22 cellular contexts compared by ENCODE assay signal in the genomic region with DNA sequence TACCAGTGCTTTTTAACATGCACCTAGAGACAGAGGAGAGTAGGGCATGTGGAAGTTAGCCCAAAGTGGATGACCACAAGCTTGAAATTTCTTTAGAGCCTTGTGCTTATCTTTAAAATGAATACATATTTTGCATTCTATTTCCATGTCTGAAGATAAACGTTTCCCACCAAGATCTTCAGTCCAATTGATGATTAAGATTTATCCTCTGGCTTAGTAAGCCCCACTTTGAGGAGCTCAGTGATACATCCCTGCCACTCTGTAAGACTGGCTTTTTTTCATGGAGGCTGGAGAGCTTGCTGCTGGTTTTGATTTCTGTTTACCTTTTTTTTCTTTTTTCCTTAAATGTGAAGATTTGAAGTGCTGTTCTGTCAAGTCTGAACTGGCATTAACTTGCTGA. TPM values are rescaled to one million over a fixed set of nuclear protein-coding genes. Genes with fewer than 3 reads are reported as not detected.
DNase-seq lines count a peak whose midpoint lies in the region; ATAC-seq and TF ChIP-seq lines count a peak whose summit lies in the region.
"Had no signal": no experiment of that assay in that cellular context is flagged by ENCODE, and none has a peak within 500 bp of the region (broad histone marks: within the 10 kb centered on the region; RNA-seq: fewer than 3 reads in every experiment).

No MANE protein-coding gene starts in this region.

- H3K79me2 ChIP-seq in fibroblast of lung (ENCODE audit: control insufficient read depth, insufficient read depth, low read length) = no peaks in the 10 kb centered on the region

- peak overlapping the region in 1 of 4 donors; percentile 19 for H3K4me3 ChIP-seq in adrenal gland
- no peak overlapping the region for H3K4me3 ChIP-seq in fibroblast of lung (replicated peaks in 1 of 4; ENCODE audit: control extremely low read depth in 1 of 4, insufficient read depth in 1 of 4, low read depth in 3 of 4, low read length in 4 of 4)
- no peak overlapping the region for H3K4me3 ChIP-seq in ovary
- no peak overlapping the region for H3K4me3 ChIP-seq in transverse colon
- no peak overlapping the region for H3K4me3 ChIP-seq in SJCRH30
- H3K4me3 ChIP-seq: lung had no signal

- H3K9me3 ChIP-seq in adrenal gland (replicated peaks in 1 of 3) = no peaks in the 10 kb centered on the region
- no peaks in the 10 kb centered on the region for H3K9me3 ChIP-seq in fibroblast of lung (ENCODE audit: control insufficient read depth, insufficient read depth, low read depth, low read length)
- no peaks in the 10 kb centered on the region for H3K9me3 ChIP-seq in ovary
- no peaks in the 10 kb centered on the region for H3K9me3 ChIP-seq in transverse colon
- H3K9me3 ChIP-seq in SJCRH30 (replicated peaks) = no peaks in the 10 kb centered on the region
- H3K9me3 ChIP-seq: BE2C had no signal

- no peak for TF ChIP-seq EP300 in ovary (IDR thresholded peaks at IDR 0.05)
- TF ChIP-seq EP300 in transverse colon (IDR thresholded peaks at IDR 0.05; ENCODE audit: low read depth) = no peak

- H3K36me3 ChIP-seq in adrenal gland (replicated peaks in 1 of 2) = peaks cover 0 to 42% of the 10 kb centered on the region in 2 donors
- peaks cover 6% of the 10 kb centered on the region for H3K36me3 ChIP-seq in fibroblast of lung (ENCODE audit: control insufficient read depth, insufficient read depth, low read length)
- no peaks in the 10 kb centered on the region for H3K36me3 ChIP-seq in ovary
- peaks cover 0 to 34% (median 17%) of the 10 kb centered on the region in 4 donors for H3K36me3 ChIP-seq in transverse colon
- H3K36me3 ChIP-seq in SJCRH30 = peaks cover 9% of the 10 kb centered on the region
- H3K36me3 ChIP-seq: BE2C had no signal

- H3K4me1 ChIP-seq in adrenal gland (replicated peaks in 1 of 2) (peaks cover 13 to 22% of the 10 kb centered on the region in 2 donors), fibroblast of lung (ENCODE audit: control insufficient read depth, extremely low read depth, insufficient read depth, low read length) (peaks cover 6% of the 10 kb centered on the region), ovary (ENCODE audit: insufficient read depth) (peaks cover 13% of the 10 kb centered on the region), transverse colon (peaks cover 0 to 5% (median 0%) of the 10 kb centered on the region in 4 donors), SJCRH30 (peaks cover 4% of the 10 kb centered on the region)
- H3K4me1 ChIP-seq: BE2C had no signal

- H3K27ac ChIP-seq in adrenal gland = peak overlapping the region; percentile 58 to 83 (median 81)
- H3K27ac ChIP-seq in fibroblast of lung (ENCODE audit: insufficient read depth, low read length) = no peak overlapping the region
- H3K27ac ChIP-seq in ovary = peak overlapping the region; percentile 26 to 62
- peak overlapping the region; percentile 48 to 74 (median 62) for H3K27ac ChIP-seq in transverse colon
- no peak overlapping the region for H3K27ac ChIP-seq in SJCRH30

- DNase-seq in adrenal gland (no peak), fibroblast of lung (ENCODE audit: low read depth in 2 of 2) (peak in 1 of 2 donors; percentile 71), ovary (no peak), transverse colon (no peak), SJCRH30 (no peak), NCI-H510A (lab: John Stamatoyannopoulos, UW) (no peak), KG1 (lab: John Stamatoyannopoulos, UW) (no peak)
- DNase-seq: activated B cell treated with CpG ODN at 0.5 μM for 24 hours; activated gamma-delta T cell treated with Interleukin-2 at 50 U/mL for 16 hours; BE2C; effector CD4-positive, alpha-beta T cell; foreskin fibroblast; NCI-H1694 treated with DMSO at 0.1 percent for 48 hours; NCI-H446 treated with DMSO at 0.1 percent for 48 hours; retina; T-helper 17 cell; trophoblast cell had no signal

- H4K20me1 ChIP-seq in fibroblast of lung (ENCODE audit: control insufficient read depth, extremely low read depth, insufficient read depth, low read length) = no peaks in the 10 kb centered on the region

- in situ Hi-C loops in transverse colon (cut with MboI; ENCODE audit: low pct_ligation_motif_present in 1 of 4, low pct_unique_long_range_greater_than_20kb in 1 of 4, low sequenced_read_pairs in 3 of 4) = no loop called here

- intact Hi-C loops in adrenal gland (cut with DNase I) = no loop called here
- intact Hi-C loops in ovary (cut with DNase I) = loop anchor here in 3 of 4 donors (5.0 to 10.0 kb wide), 3 partner anchors 52 to 120 kb away; partner anchors contain the start of gene GRAMD2B (in 2 of the 3)
- intact Hi-C loops in transverse colon (cut with DNase I; ENCODE audit: low total_unique reads) = no loop called here

- 7 to 24% (median 18%) methylated on average over 1 of the region's 1 CpG for WGBS in adrenal gland, 4 donors
- 0 to 6% (median 0%) methylated on average over 1 of the region's 1 CpG for WGBS in ovary, 3 donors
- 43 to 53% methylated on average over 1 of the region's 1 CpG for WGBS in transverse colon (ENCODE audit: low coverage in 1 of 2), 2 donors

- no peak overlapping the region for H2AFZ ChIP-seq in fibroblast of lung (ENCODE audit: low read length)

- H3K27me3 ChIP-seq in adrenal gland (no peaks in the 10 kb centered on the region), fibroblast of lung (ENCODE audit: control insufficient read depth, insufficient read depth, low read length) (no peaks in the 10 kb centered on the region), ovary (no peaks in the 10 kb centered on the region), transverse colon (no peaks in the 10 kb centered on the region), SJCRH30 (no peaks in the 10 kb centered on the region)
- H3K27me3 ChIP-seq: BE2C had no signal

- TF ChIP-seq CTCF in adrenal gland (IDR thresholded peaks at IDR 0.05) (peak in 1 of 6 experiments; percentile 4), fibroblast of lung (conservative IDR thresholded peaks at IDR 0.05 in 1 of 2, IDR thresholded peaks at IDR 0.05 in 1 of 2; ENCODE audit: low read depth in 1 of 2, low read length in 2 of 2) (no peak), ovary (IDR thresholded peaks at IDR 0.05) (no peak), transverse colon (IDR thresholded peaks at IDR 0.05) (no peak)

- H3K9ac ChIP-seq in fibroblast of lung (ENCODE audit: insufficient read depth, low read length) = no peak overlapping the region

- ATAC-seq in GM21786 (IDR thresholded peaks at IDR 0.05; ENCODE audit: unreplicated experiment) = no peak
- ATAC-seq: HCT116; natural killer cell treated with Interleukin-12 subunit alpha and Interleukin-12 subunit beta and Interleukin-15 and Interleukin-18, amount 100 ng/mL, for 72 hours; Right ventricle myocardium inferior; T-helper 17 cell had no signal

- H3K4me2 ChIP-seq in fibroblast of lung (ENCODE audit: extremely low read depth, insufficient read depth, low read length) = peak overlapping the region; percentile 25

- no peak for TF ChIP-seq POLR2A in adrenal gland (IDR thresholded peaks at IDR 0.05)
- no peak for TF ChIP-seq POLR2A in ovary (IDR thresholded peaks at IDR 0.05)
- TF ChIP-seq POLR2A in transverse colon (IDR thresholded peaks at IDR 0.05) = no peak

RNA-seq across cellular contexts. Expression of gene GRAMD2B, which starts 54.1 kb away (rescaled TPM):
- total RNA-seq in adrenal gland = 10 to 100 TPM; 14.8 to 80.9 (median 40.0) TPM
- polyA plus RNA-seq in adrenal gland = 10 to 100 TPM; 10.6 to 19.2 (median 14.6) TPM
- total RNA-seq in fibroblast of lung = 12.1 and 21.3 TPM in 2 replicates
- 26.8 and 37.6 TPM in 2 replicates for polyA plus RNA-seq in fibroblast of lung
- 14.1 and 17.9 TPM in 2 replicates for polyA plus RNA-seq in fibroblast of lung (2012)
- polyA minus RNA-seq in fibroblast of lung (ENCODE audit: low replicate concordance) = 1.1 and 6.2 TPM in 2 replicates
- 10 to 100 TPM; 19.2 to 99.0 (median 32.2) TPM for total RNA-seq in ovary
- 10 to 100 TPM; 28.4 to 42.5 TPM for polyA plus RNA-seq in ovary
- 100 to 1,000 TPM in 3 of 4 donors, 10 to 100 TPM in 1; 93.9 to 191 (median 161) TPM for total RNA-seq in transverse colon
- 12.1 and 14.3 TPM in 2 replicates for total RNA-seq in SJCRH30 (2014; rRNA removed; shearing (Covaris generic))

Comparison
In these comparisons a context has a peak if more than half of its experiments do, and no peak if none do; other contexts are left out.
1. H3K27ac ChIP-seq: peak in adrenal gland (5 of 5), ovary (2 of 2) and transverse colon (4 of 4); none in fibroblast of lung (single experiment) and SJCRH30 (single experiment).
2. intact Hi-C loops: an anchor here in ovary (5.0 to 10.0 kb wide); none called in adrenal gland and transverse colon.